Comparison of ENCODE assay signal across 25 cellular contexts in genomic region chr3:188335656-188336055, GRCh38.
"Had no signal": no experiment of that assay in that cellular context is flagged by ENCODE, and none has a peak within 500 bp of the region (broad histone marks: within the 10 kb centered on the region; RNA-seq: fewer than 3 reads in every experiment).

No MANE protein-coding gene starts in this region.

- ATAC-seq: activated CD4-positive, CD25-positive, alpha-beta regulatory T cell treated with anti-CD3 and anti-CD28 coated beads, Interleukin-2, amount 50 U/mL, for 24 hours; activated CD8-positive, alpha-beta memory T cell treated with anti-CD3 and anti-CD28 coated beads, Interleukin-2, amount 10 ng/mL, durations not matched to agents 7 days and 5 days; activated CD8-positive, alpha-beta T cell treated with anti-CD3 and anti-CD28 coated beads for 36 hours; natural killer cell treated with Interleukin-12 subunit alpha and Interleukin-12 subunit beta and Interleukin-15 and Interleukin-18, amount 100 ng/mL, for 72 hours; pancreas had no signal

- H3K27ac Mint-ChIP-seq: activated CD8-positive, alpha-beta memory T cell treated with anti-CD3 and anti-CD28 coated beads, Interleukin-2, amount 10 ng/mL, durations not matched to agents 7 days and 5 days; activated CD8-positive, alpha-beta T cell treated with anti-CD3 and anti-CD28 coated beads for 36 hours; activated naive CD4-positive, alpha-beta T cell treated with anti-CD3 and anti-CD28 coated beads, Interleukin-2, amount 50 U/mL, for 24 hours; activated T-helper 1 cell treated with anti-CD3 and anti-CD28 coated beads, Interleukin-12 subunit alpha, Interleukin-12 subunit beta, Interleukin-2, Interleukin-4 antibody, amounts not matched to agents 30 ng/mL and 10 ng/mL and 1 ng/mL, durations not matched to agents 14 hours and 24 hours and 36 hours; brain; stimulated activated naive CD8-positive, alpha-beta T cell treated with anti-CD3 and anti-CD28 coated beads, Interleukin-15, Interleukin-2, amounts not matched to agents 100 ng/mL and 50 ng/mL, for 24 hours; T-helper 2 cell treated with Interferon-gamma antibody and Interleukin-4, amounts not matched to agents 5 μg/mL and 100 μg/mL, for 36 hours had no signal

- H3K36me3 ChIP-seq: left ventricle myocardium inferior, neutrophil, pancreas, tibial nerve, uterus had no signal

- DNase-seq: activated CD4-positive, alpha-beta T cell treated with anti-CD3 and anti-CD28 coated beads, Interleukin-2, amount 10 ng/mL, durations not matched to agents 24 days and 14 days; activated CD8-positive, alpha-beta memory T cell treated with anti-CD3 and anti-CD28 coated beads, Interleukin-2, amount 10 ng/mL, durations not matched to agents 7 days and 5 days; activated CD8-positive, alpha-beta T cell treated with anti-CD3 and anti-CD28 coated beads for 36 hours; activated gamma-delta T cell; aorta; dermis blood vessel endothelial cell; effector CD8-positive, alpha-beta T cell; foreskin melanocyte; kidney glomerular epithelial cell; left ventricle myocardium inferior; pancreas; right cardiac atrium; stimulated activated CD4-positive, alpha-beta T cell treated with anti-CD3 and anti-CD28 coated beads, Interleukin-12 subunit alpha, Interleukin-12 subunit beta, amount 100 ng/mL, for 4 hours; stimulated activated CD4-positive, alpha-beta T cell treated with anti-CD3 and anti-CD28 coated beads, Interleukin-4, amount 100 ng/mL, for 4 hours; uterus had no signal

- H3K4me3 Mint-ChIP-seq: activated CD4-positive, alpha-beta T cell treated with anti-CD3 and anti-CD28 coated beads, Interleukin-2, amount 10 ng/mL, durations not matched to agents 24 days and 14 days; activated CD8-positive, alpha-beta memory T cell treated with anti-CD3 and anti-CD28 coated beads, Interleukin-2, amount 10 ng/mL, durations not matched to agents 7 days and 5 days; activated CD8-positive, alpha-beta T cell treated with anti-CD3 and anti-CD28 coated beads for 36 hours; activated naive CD4-positive, alpha-beta T cell treated with anti-CD3 and anti-CD28 coated beads, Interleukin-2, amount 50 U/mL, for 24 hours; activated T-helper 1 cell treated with anti-CD3 and anti-CD28 coated beads, Interleukin-12 subunit alpha, Interleukin-12 subunit beta, Interleukin-2, Interleukin-4 antibody, amounts not matched to agents 30 ng/mL and 10 ng/mL and 1 ng/mL, durations not matched to agents 14 hours and 24 hours and 36 hours; brain; natural killer cell treated with Interleukin-12 subunit alpha and Interleukin-12 subunit beta and Interleukin-15 and Interleukin-18, amount 100 ng/mL, for 72 hours; stimulated activated naive CD8-positive, alpha-beta T cell treated with anti-CD3 and anti-CD28 coated beads, Interleukin-15, Interleukin-2, amounts not matched to agents 100 ng/mL and 50 ng/mL, for 24 hours; T-helper 2 cell treated with Interferon-gamma antibody and Interleukin-4, amounts not matched to agents 5 μg/mL and 100 μg/mL, for 36 hours had no signal

- H3K27me3 ChIP-seq: neutrophil, pancreas, tibial nerve, uterus had no signal

- H3K9me3 Mint-ChIP-seq: activated CD8-positive, alpha-beta T cell treated with anti-CD3 and anti-CD28 coated beads for 36 hours; activated naive CD4-positive, alpha-beta T cell treated with anti-CD3 and anti-CD28 coated beads, Interleukin-2, amount 50 U/mL, for 24 hours; activated T-helper 1 cell treated with anti-CD3 and anti-CD28 coated beads, Interleukin-12 subunit alpha, Interleukin-12 subunit beta, Interleukin-2, Interleukin-4 antibody, amounts not matched to agents 30 ng/mL and 10 ng/mL and 1 ng/mL, durations not matched to agents 14 hours and 24 hours and 36 hours; natural killer cell treated with Interleukin-12 subunit alpha and Interleukin-12 subunit beta and Interleukin-15 and Interleukin-18, amount 100 ng/mL, for 72 hours; stimulated activated naive CD8-positive, alpha-beta T cell treated with anti-CD3 and anti-CD28 coated beads, Interleukin-15, Interleukin-2, amounts not matched to agents 100 ng/mL and 50 ng/mL, for 24 hours; T-helper 2 cell treated with Interferon-gamma antibody and Interleukin-4, amounts not matched to agents 5 μg/mL and 100 μg/mL, for 36 hours had no signal

- H3K27me3 Mint-ChIP-seq: activated CD8-positive, alpha-beta T cell treated with anti-CD3 and anti-CD28 coated beads for 36 hours; activated naive CD4-positive, alpha-beta T cell treated with anti-CD3 and anti-CD28 coated beads, Interleukin-2, amount 50 U/mL, for 24 hours; brain; natural killer cell treated with Interleukin-12 subunit alpha and Interleukin-12 subunit beta and Interleukin-15 and Interleukin-18, amount 100 ng/mL, for 72 hours; stimulated activated naive CD8-positive, alpha-beta T cell treated with anti-CD3 and anti-CD28 coated beads, Interleukin-15, Interleukin-2, amounts not matched to agents 100 ng/mL and 50 ng/mL, for 24 hours had no signal

- H3K27ac ChIP-seq: left ventricle myocardium inferior, neutrophil, pancreas, tibial nerve, uterus, VCaP had no signal

- H3K9me3 ChIP-seq: neutrophil, pancreas, uterus had no signal

- H3K4me3 ChIP-seq: left ventricle myocardium inferior, pancreas, tibial nerve, uterus had no signal
